18 cellular contexts compared by ENCODE assay signal in the genomic region with DNA sequence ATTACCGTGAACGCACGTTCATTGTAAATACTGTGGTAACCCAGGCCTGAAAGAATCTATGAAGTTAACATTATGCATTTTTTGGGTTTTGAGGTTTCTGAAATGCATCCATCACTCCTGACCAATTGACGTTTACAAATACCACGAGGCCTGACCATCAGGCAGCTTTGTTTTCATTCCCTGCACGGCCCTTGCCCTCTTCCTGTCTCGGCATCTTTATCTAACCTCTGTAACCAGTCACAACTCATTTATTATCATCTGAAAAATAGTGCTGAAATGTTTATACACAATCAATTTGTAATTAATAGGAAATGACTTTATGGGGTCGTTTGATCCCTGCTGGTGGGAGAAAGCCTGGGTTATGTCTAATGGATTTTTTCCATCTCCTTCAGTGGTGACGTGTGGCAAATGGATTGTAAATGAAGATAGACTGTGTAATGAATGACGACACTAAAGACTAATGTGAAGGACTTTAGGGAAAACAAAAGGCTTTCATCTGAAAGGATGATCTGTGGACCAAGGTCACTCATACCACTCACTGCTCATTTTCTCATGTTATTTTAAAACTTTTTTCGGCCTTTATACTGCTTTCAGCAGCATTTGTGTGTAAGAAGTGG.
DNase-seq lines count a peak whose midpoint lies in the region; ATAC-seq and TF ChIP-seq lines count a peak whose summit lies in the region.
"Had no signal": no experiment of that assay in that cellular context is flagged by ENCODE, and none has a peak within 500 bp of the region (broad histone marks: within the 10 kb centered on the region; RNA-seq: fewer than 3 reads in every experiment).

No MANE protein-coding gene starts in this region.

- no peak overlapping the region for H3K4me3 Mint-ChIP-seq in chondrocyte (ENCODE audit: unreplicated experiment)
- no peak overlapping the region for H3K4me3 Mint-ChIP-seq in nephron progenitor cell
- H3K4me3 Mint-ChIP-seq: activated naive CD4-positive, alpha-beta T cell treated with anti-CD3 and anti-CD28 coated beads, Interleukin-2, amount 10 ng/mL, durations not matched to agents 7 days and 5 days; naive B cell; T-cell had no signal

- POLR2A ChIA-PET in AG04450 (lab: Yijun Ruan, JAX): interaction anchor here (0.7 kb wide), 1 partner anchor 177 kb away, joined by 3 read pairs; no protein-coding TSS in a partner anchor

- H3K36me3 ChIP-seq in MG63 (no peaks in the 10 kb centered on the region), suprapubic skin (no peaks in the 10 kb centered on the region), upper lobe of right lung (no peaks in the 10 kb centered on the region)
- H3K36me3 ChIP-seq: upper lobe of left lung had no signal

- intact Hi-C loops in upper lobe of right lung (cut with DNase I): no loop called here

- TF ChIP-seq CTCF in AG04450 (IDR thresholded peaks at IDR 0.05; ENCODE audit: low read depth, low read length): no peak
- TF ChIP-seq CTCF in chondrocyte (IDR thresholded peaks at IDR 0.05): no peak
- no peak for TF ChIP-seq CTCF in nephron progenitor cell (IDR thresholded peaks at IDR 0.05)
- TF ChIP-seq CTCF in suprapubic skin (IDR thresholded peaks at IDR 0.05): no peak
- no peak for TF ChIP-seq CTCF in upper lobe of right lung (IDR thresholded peaks at IDR 0.05)

- H3K27me3 Mint-ChIP-seq in chondrocyte (ENCODE audit: low read depth) (no peaks in the 10 kb centered on the region), nephron progenitor cell (ENCODE audit: low read depth, poor library complexity) (peaks cover 14% of the 10 kb centered on the region)
- H3K27me3 Mint-ChIP-seq: activated naive CD4-positive, alpha-beta T cell treated with anti-CD3 and anti-CD28 coated beads, Interleukin-2, amount 10 ng/mL, durations not matched to agents 7 days and 5 days had no signal

- WGBS in suprapubic skin: 80% methylated on average over 11 of the region's 11 CpGs

- no peaks in the 10 kb centered on the region for H3K9me3 ChIP-seq in AG04450 (ENCODE audit: control insufficient read depth, insufficient read depth, low read length)
- H3K9me3 ChIP-seq in MG63: no peaks in the 10 kb centered on the region
- H3K9me3 ChIP-seq in suprapubic skin: no peaks in the 10 kb centered on the region
- no peaks in the 10 kb centered on the region for H3K9me3 ChIP-seq in upper lobe of right lung
- H3K9me3 ChIP-seq: upper lobe of left lung had no signal

- CTCF ChIA-PET in AG04450 (lab: Charles Lee): no interaction called here

- H3K4me3 ChIP-seq in AG04450 (ENCODE audit: low read depth, low read length): no peak overlapping the region
- no peak overlapping the region for H3K4me3 ChIP-seq in MG63
- H3K4me3 ChIP-seq in suprapubic skin: no peak overlapping the region
- H3K4me3 ChIP-seq in upper lobe of right lung: no peak overlapping the region
- H3K4me3 ChIP-seq: K562, upper lobe of left lung had no signal

- TF ChIP-seq POLR2A in suprapubic skin (IDR thresholded peaks at IDR 0.05): no peak

- H3K27ac ChIP-seq in AG04450 (ENCODE audit: low read depth, low read length) (no peak overlapping the region), suprapubic skin (no peak overlapping the region), upper lobe of right lung (no peak overlapping the region)
- H3K27ac ChIP-seq: upper lobe of left lung had no signal

- H3K27ac Mint-ChIP-seq in chondrocyte (ENCODE audit: unreplicated experiment) (peak overlapping the region; percentile 73), nephron progenitor cell (peak overlapping the region; percentile 53)
- H3K27ac Mint-ChIP-seq: activated naive CD4-positive, alpha-beta T cell treated with anti-CD3 and anti-CD28 coated beads, Interleukin-2, amount 10 ng/mL, durations not matched to agents 7 days and 5 days; naive B cell; T-cell had no signal

- DNase-seq in AG04450 (ENCODE audit: low read depth, low spot score): peak; percentile 55
- peak; percentile 28 for DNase-seq in MG63
- no peak for DNase-seq in chondrocyte (ENCODE audit: low spot score)
- no peak for DNase-seq in nephron progenitor cell
- no peak for DNase-seq in suprapubic skin (ENCODE audit: low spot score in 2 of 2)
- no peak for DNase-seq in activated T-cell treated with anti-CD3 and anti-CD28 coated beads, Interleukin-2, amount 50 U/mL, for 48 hours
- no peak for DNase-seq in NCI-H1694 treated with DMSO at 0.1 percent for 48 hours (lab: John Stamatoyannopoulos, UW)
- DNase-seq in upper lobe of right lung: no peak
- DNase-seq: activated naive CD4-positive, alpha-beta T cell treated with anti-CD3 and anti-CD28 coated beads, Interleukin-2, amount 10 ng/mL, durations not matched to agents 7 days and 5 days; central memory CD4-positive, alpha-beta T cell; H7; naive B cell; NCI-H146; NCI-H524 treated with DMSO at 0.1 percent for 48 hours; stimulated activated CD4-positive, alpha-beta T cell treated with anti-CD3 and anti-CD28 coated beads, Interleukin-2, amount 100 ng/mL, for 48 hours; T-cell; upper lobe of left lung had no signal

- H3K4me1 ChIP-seq in suprapubic skin: peaks cover 7% of the 10 kb centered on the region
- H3K4me1 ChIP-seq in upper lobe of right lung: no peaks in the 10 kb centered on the region

- no peak for TF ChIP-seq EP300 in suprapubic skin (IDR thresholded peaks at IDR 0.05)

- H3K9me3 Mint-ChIP-seq in chondrocyte (ENCODE audit: low read depth) (no peaks in the 10 kb centered on the region), nephron progenitor cell (no peaks in the 10 kb centered on the region)
- H3K9me3 Mint-ChIP-seq: activated naive CD4-positive, alpha-beta T cell treated with anti-CD3 and anti-CD28 coated beads, Interleukin-2, amount 10 ng/mL, durations not matched to agents 7 days and 5 days; T-cell had no signal

- H3K27me3 ChIP-seq in AG04450 (ENCODE audit: control insufficient read depth, insufficient read depth, low read length) (peaks cover 13% of the 10 kb centered on the region), MG63 (no peaks in the 10 kb centered on the region), suprapubic skin (no peaks in the 10 kb centered on the region), upper lobe of right lung (no peaks in the 10 kb centered on the region)
- H3K27me3 ChIP-seq: upper lobe of left lung had no signal

- H3K36me3 Mint-ChIP-seq in chondrocyte (ENCODE audit: low read depth) (no peaks in the 10 kb centered on the region), nephron progenitor cell (ENCODE audit: low read depth) (no peaks in the 10 kb centered on the region)
- H3K36me3 Mint-ChIP-seq: activated naive CD4-positive, alpha-beta T cell treated with anti-CD3 and anti-CD28 coated beads, Interleukin-2, amount 10 ng/mL, durations not matched to agents 7 days and 5 days; naive B cell; T-cell had no signal

- ATAC-seq in upper lobe of right lung: no peak
- ATAC-seq: K562, T-cell had no signal

- H3K4me1 Mint-ChIP-seq in chondrocyte (ENCODE audit: low read depth) (peaks cover 46% of the 10 kb centered on the region), nephron progenitor cell (peaks cover 23% of the 10 kb centered on the region)
- H3K4me1 Mint-ChIP-seq: activated naive CD4-positive, alpha-beta T cell treated with anti-CD3 and anti-CD28 coated beads, Interleukin-2, amount 10 ng/mL, durations not matched to agents 7 days and 5 days; naive B cell; T-cell had no signal

Comparison
In these comparisons a context has a peak if more than half of its experiments do, and no peak if none do; other contexts are left out.
1. DNase-seq: peak in AG04450 (single experiment) and MG63 (single experiment); none in chondrocyte (single experiment), nephron progenitor cell (single experiment), suprapubic skin (0 of 2), activated T-cell treated with anti-CD3 and anti-CD28 coated beads, Interleukin-2, amount 50 U/mL, for 48 hours (0 of 2), NCI-H1694 treated with DMSO at 0.1 percent for 48 hours (single experiment) and upper lobe of right lung (single experiment).